In the genomic region with DNA sequence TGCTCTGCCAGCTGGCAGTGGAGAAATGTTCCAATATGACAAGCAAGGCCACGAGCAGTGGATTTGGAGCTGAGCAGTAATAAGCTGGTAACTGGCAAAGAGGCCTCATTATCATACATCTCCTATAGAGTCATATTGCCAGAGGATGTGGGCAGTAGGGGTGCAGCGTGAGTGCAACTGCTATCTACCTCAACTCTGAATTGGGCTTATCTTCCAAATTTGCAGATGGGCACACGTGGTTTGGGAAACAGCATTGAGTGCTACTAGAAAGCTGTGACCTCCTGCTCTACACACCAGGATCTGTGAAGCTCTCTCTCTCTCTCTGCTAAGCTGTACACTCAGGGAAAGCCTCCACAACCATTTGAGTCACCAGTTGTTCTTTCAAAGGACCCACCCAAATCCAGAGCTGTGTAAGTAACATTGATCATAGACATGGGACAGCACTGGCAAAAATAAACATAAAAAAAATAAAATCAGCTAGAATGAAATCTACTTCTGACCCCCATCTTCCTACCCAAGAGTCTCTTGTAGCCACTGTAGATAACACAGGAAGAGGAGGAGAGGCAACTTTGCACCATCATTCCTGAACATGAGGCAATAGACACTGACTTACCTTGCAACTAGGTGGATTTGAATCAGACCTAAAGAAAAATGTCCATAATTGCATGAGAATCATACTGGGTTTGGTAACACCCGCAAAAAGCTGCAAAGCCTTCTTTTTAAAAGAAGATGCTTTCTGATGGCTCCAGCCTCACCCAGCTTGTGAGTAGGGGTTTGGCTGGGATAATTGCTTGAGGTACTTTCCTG, we compare ENCODE assay signal across 17 cellular contexts.
DNase-seq lines count a peak whose midpoint lies in the region; ATAC-seq and TF ChIP-seq lines count a peak whose summit lies in the region.
"Had no signal": no experiment of that assay in that cellular context is flagged by ENCODE, and none has a peak within 500 bp of the region (broad histone marks: within the 10 kb centered on the region; RNA-seq: fewer than 3 reads in every experiment).

No MANE protein-coding gene starts in this region.

- no peak overlapping the region for H3K9ac ChIP-seq in skeletal muscle tissue (ENCODE audit: low read depth in 1 of 3, low read length in 3 of 3)
- H3K9ac ChIP-seq: KMS-11 had no signal

- no peaks in the 10 kb centered on the region for H3K27me3 ChIP-seq in skeletal muscle tissue (ENCODE audit: control insufficient read depth in 3 of 3, insufficient read depth in 3 of 3, low read length in 3 of 3)

- peak overlapping the region; percentile 49 for H3K27ac ChIP-seq in skeletal muscle tissue (ENCODE audit: low read depth, low read length)
- H3K27ac ChIP-seq: C4-2B, KMS-11 had no signal

- no peak overlapping the region for H3K4me3 ChIP-seq in NB4 (ENCODE audit: low read depth, low read length)
- H3K4me3 ChIP-seq in foreskin fibroblast (ENCODE audit: low read depth in 1 of 2, low read length in 2 of 2), result no peak overlapping the region
- no peak overlapping the region for H3K4me3 ChIP-seq in skeletal muscle tissue (ENCODE audit: low read length in 3 of 3)
- no peak overlapping the region for H3K4me3 ChIP-seq in mucosa of descending colon

- intact Hi-C loops in activated CD8-positive, alpha-beta T cell treated with anti-CD3 and anti-CD28 coated beads for 36 hours (cut with micrococcal nuclease), result no loop called here
- intact Hi-C loops in mucosa of descending colon (cut with DNase I, micrococcal nuclease), result no loop called here

- ATAC-seq in activated CD8-positive, alpha-beta T cell treated with anti-CD3 and anti-CD28 coated beads for 36 hours, result no peak
- ATAC-seq in HG02588 (IDR thresholded peaks at IDR 0.05; ENCODE audit: unreplicated experiment) (no peak), mucosa of descending colon (no peak)

- peaks cover 0 to 10% (median 10%) of the 10 kb centered on the region in 3 donors for H3K4me1 ChIP-seq in skeletal muscle tissue (ENCODE audit: control insufficient read depth in 3 of 3, insufficient read depth in 3 of 3, low read length in 3 of 3)
- H3K4me1 ChIP-seq in mucosa of descending colon (ENCODE audit: low read depth), result no peaks in the 10 kb centered on the region

- peaks cover 13% of the 10 kb centered on the region for H3K4me1 Mint-ChIP-seq in activated CD8-positive, alpha-beta T cell treated with anti-CD3 and anti-CD28 coated beads for 36 hours (ENCODE audit: low read depth)

- no peak for TF ChIP-seq CTCF in NB4 (IDR thresholded peaks at IDR 0.05; ENCODE audit: low read depth, low read length)
- TF ChIP-seq CTCF in activated CD8-positive, alpha-beta T cell treated with anti-CD3 and anti-CD28 coated beads for 36 hours (IDR thresholded peaks at IDR 0.05), result no peak
- TF ChIP-seq CTCF in foreskin fibroblast (IDR thresholded peaks at IDR 0.05; ENCODE audit: low read depth, low read length), result no peak
- TF ChIP-seq CTCF in mucosa of descending colon (IDR thresholded peaks at IDR 0.05), result no peak

- POLR2A ChIA-PET in activated CD8-positive, alpha-beta T cell treated with anti-CD3 and anti-CD28 coated beads for 36 hours (lab: Charles Lee), result interaction anchor here (1.0 to 1.4 kb wide), 2 partner anchors 10 to 71 kb away, joined by 4 read pairs; no protein-coding TSS in a partner anchor

- CTCF ChIA-PET in activated CD8-positive, alpha-beta T cell treated with anti-CD3 and anti-CD28 coated beads for 36 hours (lab: Charles Lee), result no interaction called here

- H3K36me3 ChIP-seq in skeletal muscle tissue (ENCODE audit: control insufficient read depth in 3 of 3, insufficient read depth in 3 of 3, low read length in 3 of 3) (no peaks in the 10 kb centered on the region), mucosa of descending colon (ENCODE audit: low read depth) (no peaks in the 10 kb centered on the region)

- DNase-seq in NB4 (ENCODE audit: low read depth) (peak; percentile 34), foreskin fibroblast (peak; percentile 42 to 68), mucosa of descending colon (no peak), GM19240 (ENCODE audit: insufficient read length, low spot score) (no peak)
- peak; percentile 21 for DNase-seq in activated CD8-positive, alpha-beta T cell treated with anti-CD3 and anti-CD28 coated beads for 36 hours
- DNase-seq: aorta; cortex of kidney; DMS79 treated with DMSO at 0.1 percent for 48 hours; erythroblast; NCI-H1436; SHP77 treated with DMSO at 0.1 percent for 48 hours; stimulated activated CD4-positive, alpha-beta T cell treated with anti-CD3 and anti-CD28 coated beads, Interleukin-12 subunit alpha, Interleukin-12 subunit beta, amount 100 ng/mL, for 4 hours; T-helper 9 cell had no signal

- H3K9me3 ChIP-seq in skeletal muscle tissue (ENCODE audit: control insufficient read depth in 3 of 3, low read length in 3 of 3), result no peaks in the 10 kb centered on the region
- H3K9me3 ChIP-seq in mucosa of descending colon, result no peaks in the 10 kb centered on the region

- peaks cover 6% of the 10 kb centered on the region for H3K27me3 Mint-ChIP-seq in activated CD8-positive, alpha-beta T cell treated with anti-CD3 and anti-CD28 coated beads for 36 hours

- H3K36me3 Mint-ChIP-seq in activated CD8-positive, alpha-beta T cell treated with anti-CD3 and anti-CD28 coated beads for 36 hours (ENCODE audit: low read depth), result no peaks in the 10 kb centered on the region

- no peak for TF ChIP-seq POLR2A in NB4 (IDR thresholded peaks at IDR 0.05; ENCODE audit: extremely low read depth, insufficient read length)

- no peak overlapping the region for H3K4me3 Mint-ChIP-seq in activated CD8-positive, alpha-beta T cell treated with anti-CD3 and anti-CD28 coated beads for 36 hours

- H3K9me3 Mint-ChIP-seq in activated CD8-positive, alpha-beta T cell treated with anti-CD3 and anti-CD28 coated beads for 36 hours, result no peaks in the 10 kb centered on the region

- no peak overlapping the region for H3K27ac Mint-ChIP-seq in activated CD8-positive, alpha-beta T cell treated with anti-CD3 and anti-CD28 coated beads for 36 hours

Comparison
In these comparisons a context has a peak if more than half of its experiments do, and no peak if none do; other contexts are left out.
1. DNase-seq: peak in NB4 (single experiment), activated CD8-positive, alpha-beta T cell treated with anti-CD3 and anti-CD28 coated beads for 36 hours (single experiment) and foreskin fibroblast (2 of 2); none in mucosa of descending colon (0 of 3) and GM19240 (single experiment).